1 cellular context compared by ENCODE assay signal in the genomic region with DNA sequence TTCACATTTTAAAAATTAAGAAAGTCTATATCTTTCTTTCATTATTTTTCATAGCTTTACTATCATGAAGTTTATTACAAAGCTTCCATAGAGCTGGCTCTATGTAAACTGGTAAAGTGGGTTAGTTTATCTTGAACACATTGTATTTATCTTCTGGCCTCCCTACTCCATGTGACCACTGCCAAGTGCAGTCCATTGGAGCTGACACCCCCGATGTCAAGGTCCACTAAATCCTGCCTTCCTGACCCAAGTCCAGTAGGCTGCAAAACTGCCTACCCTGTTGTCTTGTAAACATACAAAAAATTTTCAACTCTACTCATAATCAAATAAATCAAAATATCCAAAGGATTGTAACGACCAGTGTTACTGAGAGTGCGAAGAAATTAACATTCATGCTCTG.
TF ChIP-seq lines count a peak whose summit lies in the region.

No MANE protein-coding gene starts in this region.

TF ChIP-seq in HepG2, 621 proteins besides CTCF, POLR2A, EP300 and RAD21 (continued from another document and continues in another):
- TF ChIP-seq, protein P1, sequence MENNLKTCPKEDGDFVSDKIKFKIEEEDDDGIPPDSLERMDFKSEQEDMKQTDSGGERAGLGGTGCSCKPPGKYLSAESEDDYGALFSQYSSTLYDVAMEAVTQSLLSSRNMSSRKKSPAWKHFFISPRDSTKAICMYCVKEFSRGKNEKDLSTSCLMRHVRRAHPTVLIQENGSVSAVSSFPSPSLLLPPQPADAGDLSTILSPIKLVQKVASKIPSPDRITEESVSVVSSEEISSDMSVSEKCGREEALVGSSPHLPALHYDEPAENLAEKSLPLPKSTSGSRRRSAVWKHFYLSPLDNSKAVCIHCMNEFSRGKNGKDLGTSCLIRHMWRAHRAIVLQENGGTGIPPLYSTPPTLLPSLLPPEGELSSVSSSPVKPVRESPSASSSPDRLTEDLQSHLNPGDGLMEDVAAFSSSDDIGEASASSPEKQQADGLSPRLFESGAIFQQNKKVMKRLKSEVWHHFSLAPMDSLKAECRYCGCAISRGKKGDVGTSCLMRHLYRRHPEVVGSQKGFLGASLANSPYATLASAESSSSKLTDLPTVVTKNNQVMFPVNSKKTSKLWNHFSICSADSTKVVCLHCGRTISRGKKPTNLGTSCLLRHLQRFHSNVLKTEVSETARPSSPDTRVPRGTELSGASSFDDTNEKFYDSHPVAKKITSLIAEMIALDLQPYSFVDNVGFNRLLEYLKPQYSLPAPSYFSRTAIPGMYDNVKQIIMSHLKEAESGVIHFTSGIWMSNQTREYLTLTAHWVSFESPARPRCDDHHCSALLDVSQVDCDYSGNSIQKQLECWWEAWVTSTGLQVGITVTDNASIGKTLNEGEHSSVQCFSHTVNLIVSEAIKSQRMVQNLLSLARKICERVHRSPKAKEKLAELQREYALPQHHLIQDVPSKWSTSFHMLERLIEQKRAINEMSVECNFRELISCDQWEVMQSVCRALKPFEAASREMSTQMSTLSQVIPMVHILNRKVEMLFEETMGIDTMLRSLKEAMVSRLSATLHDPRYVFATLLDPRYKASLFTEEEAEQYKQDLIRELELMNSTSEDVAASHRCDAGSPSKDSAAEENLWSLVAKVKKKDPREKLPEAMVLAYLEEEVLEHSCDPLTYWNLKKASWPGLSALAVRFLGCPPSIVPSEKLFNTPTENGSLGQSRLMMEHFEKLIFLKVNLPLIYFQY (CRISPR knock-in tag; IDR thresholded peaks at IDR 0.05; ENCODE audit: borderline replicate concordance), result peak; percentile 71; the same call in 1 of the 2 replicates
- 0 out of 2 replicates have a peak, but pooled peaks have one; percentile 28 for TF ChIP-seq ISL2 (CRISPR knock-in tag; IDR thresholded peaks at IDR 0.05)
- TF ChIP-seq FOSL2 (CRISPR knock-in tag; IDR thresholded peaks at IDR 0.05), result 0 out of 2 replicates have a peak, but pooled peaks have one; percentile 24
- peak; percentile 74; the same call in 1 of the 2 replicates for TF ChIP-seq AHDC1 (CRISPR knock-in tag; IDR thresholded peaks at IDR 0.05; ENCODE audit: borderline replicate concordance)
- TF ChIP-seq MAX (IDR thresholded peaks at IDR 0.05), result peak; percentile 31; the same call in 1 of the 2 replicates
- TF ChIP-seq ZNF337 (CRISPR knock-in tag; IDR thresholded peaks at IDR 0.05; ENCODE audit: borderline replicate concordance, low read depth), result no peak
- 0 out of 4 replicates have a peak, but pooled peaks of 1 of the 2 experiments have one; percentile 12 for TF ChIP-seq NR2F1 (CRISPR knock-in tag; IDR thresholded peaks at IDR 0.05)
- TF ChIP-seq ZNF407 (CRISPR knock-in tag; IDR thresholded peaks at IDR 0.05; ENCODE audit: not compliant biosample characterization), result no peak
- TF ChIP-seq, protein P2, sequence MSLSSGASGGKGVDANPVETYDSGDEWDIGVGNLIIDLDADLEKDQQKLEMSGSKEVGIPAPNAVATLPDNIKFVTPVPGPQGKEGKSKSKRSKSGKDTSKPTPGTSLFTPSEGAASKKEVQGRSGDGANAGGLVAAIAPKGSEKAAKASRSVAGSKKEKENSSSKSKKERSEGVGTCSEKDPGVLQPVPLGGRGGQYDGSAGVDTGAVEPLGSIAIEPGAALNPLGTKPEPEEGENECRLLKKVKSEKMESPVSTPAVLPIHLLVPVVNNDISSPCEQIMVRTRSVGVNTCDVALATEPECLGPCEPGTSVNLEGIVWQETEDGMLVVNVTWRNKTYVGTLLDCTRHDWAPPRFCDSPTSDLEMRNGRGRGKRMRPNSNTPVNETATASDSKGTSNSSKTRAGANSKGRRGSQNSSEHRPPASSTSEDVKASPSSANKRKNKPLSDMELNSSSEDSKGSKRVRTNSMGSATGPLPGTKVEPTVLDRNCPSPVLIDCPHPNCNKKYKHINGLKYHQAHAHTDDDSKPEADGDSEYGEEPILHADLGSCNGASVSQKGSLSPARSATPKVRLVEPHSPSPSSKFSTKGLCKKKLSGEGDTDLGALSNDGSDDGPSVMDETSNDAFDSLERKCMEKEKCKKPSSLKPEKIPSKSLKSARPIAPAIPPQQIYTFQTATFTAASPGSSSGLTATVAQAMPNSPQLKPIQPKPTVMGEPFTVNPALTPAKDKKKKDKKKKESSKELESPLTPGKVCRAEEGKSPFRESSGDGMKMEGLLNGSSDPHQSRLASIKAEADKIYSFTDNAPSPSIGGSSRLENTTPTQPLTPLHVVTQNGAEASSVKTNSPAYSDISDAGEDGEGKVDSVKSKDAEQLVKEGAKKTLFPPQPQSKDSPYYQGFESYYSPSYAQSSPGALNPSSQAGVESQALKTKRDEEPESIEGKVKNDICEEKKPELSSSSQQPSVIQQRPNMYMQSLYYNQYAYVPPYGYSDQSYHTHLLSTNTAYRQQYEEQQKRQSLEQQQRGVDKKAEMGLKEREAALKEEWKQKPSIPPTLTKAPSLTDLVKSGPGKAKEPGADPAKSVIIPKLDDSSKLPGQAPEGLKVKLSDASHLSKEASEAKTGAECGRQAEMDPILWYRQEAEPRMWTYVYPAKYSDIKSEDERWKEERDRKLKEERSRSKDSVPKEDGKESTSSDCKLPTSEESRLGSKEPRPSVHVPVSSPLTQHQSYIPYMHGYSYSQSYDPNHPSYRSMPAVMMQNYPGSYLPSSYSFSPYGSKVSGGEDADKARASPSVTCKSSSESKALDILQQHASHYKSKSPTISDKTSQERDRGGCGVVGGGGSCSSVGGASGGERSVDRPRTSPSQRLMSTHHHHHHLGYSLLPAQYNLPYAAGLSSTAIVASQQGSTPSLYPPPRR (CRISPR knock-in tag; IDR thresholded peaks at IDR 0.05; ENCODE audit: borderline replicate concordance), result peak; percentile 22; the same call in 1 of the 2 replicates
- TF ChIP-seq MED1 (CRISPR knock-in tag; IDR thresholded peaks at IDR 0.05), result peak; percentile 76
- TF ChIP-seq ZNF367 (CRISPR knock-in tag; IDR thresholded peaks at IDR 0.05; ENCODE audit: borderline replicate concordance), result no peak
- TF ChIP-seq FOXA1 (IDR thresholded peaks at IDR 0.05), result no peak
- 0 out of 2 replicates have a peak, but pooled peaks have one; percentile 26 for TF ChIP-seq FOXA1 (CRISPR knock-in tag; IDR thresholded peaks at IDR 0.05)
- TF ChIP-seq, protein P3, sequence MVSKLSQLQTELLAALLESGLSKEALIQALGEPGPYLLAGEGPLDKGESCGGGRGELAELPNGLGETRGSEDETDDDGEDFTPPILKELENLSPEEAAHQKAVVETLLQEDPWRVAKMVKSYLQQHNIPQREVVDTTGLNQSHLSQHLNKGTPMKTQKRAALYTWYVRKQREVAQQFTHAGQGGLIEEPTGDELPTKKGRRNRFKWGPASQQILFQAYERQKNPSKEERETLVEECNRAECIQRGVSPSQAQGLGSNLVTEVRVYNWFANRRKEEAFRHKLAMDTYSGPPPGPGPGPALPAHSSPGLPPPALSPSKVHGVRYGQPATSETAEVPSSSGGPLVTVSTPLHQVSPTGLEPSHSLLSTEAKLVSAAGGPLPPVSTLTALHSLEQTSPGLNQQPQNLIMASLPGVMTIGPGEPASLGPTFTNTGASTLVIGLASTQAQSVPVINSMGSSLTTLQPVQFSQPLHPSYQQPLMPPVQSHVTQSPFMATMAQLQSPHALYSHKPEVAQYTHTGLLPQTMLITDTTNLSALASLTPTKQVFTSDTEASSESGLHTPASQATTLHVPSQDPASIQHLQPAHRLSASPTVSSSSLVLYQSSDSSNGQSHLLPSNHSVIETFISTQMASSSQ (IDR thresholded peaks at IDR 0.05; ENCODE audit: low read depth), result 0 out of 2 replicates have a peak, but pooled peaks have one; percentile 19
- TF ChIP-seq, protein P3 (CRISPR knock-in tag; IDR thresholded peaks at IDR 0.05; ENCODE audit: borderline replicate concordance), result no peak
- TF ChIP-seq HMG20A (CRISPR knock-in tag; IDR thresholded peaks at IDR 0.05; ENCODE audit: borderline replicate concordance), result peak; percentile 60; the same call in 1 of the 2 replicates
